7 cellular contexts compared by ENCODE assay signal in the genomic region with DNA sequence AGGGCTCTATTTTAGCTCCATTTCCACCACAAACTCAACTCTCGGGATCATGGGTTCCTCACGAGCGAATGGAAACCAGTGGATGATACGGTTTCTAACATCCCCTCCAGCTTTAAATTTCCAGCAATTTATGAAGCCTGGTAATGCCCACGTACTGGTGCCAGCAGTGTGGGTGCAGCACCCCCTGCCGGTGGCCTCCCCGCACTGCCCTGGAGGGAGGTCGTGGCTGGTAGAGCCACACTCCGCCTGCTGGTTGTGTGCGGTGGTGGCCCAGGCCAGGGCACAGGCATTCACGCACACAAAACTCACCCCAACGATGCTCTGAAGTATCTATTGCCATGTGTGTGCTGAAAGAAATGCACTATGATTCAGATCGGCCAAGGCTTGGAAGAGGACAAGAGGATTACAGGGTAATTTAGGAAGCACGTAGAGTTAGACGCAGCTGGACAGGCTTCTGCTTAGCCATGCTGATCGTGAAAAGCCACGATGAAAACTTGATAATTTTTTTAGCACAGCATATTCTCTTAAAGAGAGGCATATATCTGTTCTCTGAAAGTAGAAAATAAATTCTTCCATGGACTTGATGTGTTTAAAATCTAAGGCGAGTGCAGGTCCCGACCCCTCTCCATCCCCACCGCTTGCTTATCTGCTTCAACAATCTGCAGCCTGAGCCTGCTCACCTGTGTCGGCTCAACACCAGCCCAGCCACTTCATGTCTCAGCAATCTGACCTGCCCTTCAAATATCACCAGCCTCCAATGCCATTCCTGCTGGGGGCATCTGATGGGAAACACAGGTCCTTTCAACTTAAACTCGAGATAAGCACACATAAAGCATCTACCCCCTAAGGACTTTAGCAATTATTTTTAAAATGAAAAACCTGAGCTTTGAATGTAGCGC. TPM values are rescaled to one million over a fixed set of nuclear protein-coding genes. Genes with fewer than 3 reads are reported as not detected.
DNase-seq lines count a peak whose midpoint lies in the region; ATAC-seq lines count a peak whose summit lies in the region.

No MANE protein-coding gene starts in this region.

- no peak overlapping the region for H3K4me3 Mint-ChIP-seq in activated CD8-positive, alpha-beta T cell treated with anti-CD3 and anti-CD28 coated beads, Interleukin-2, amount 10 ng/mL, durations not matched to agents 7 days and 5 days
- H3K4me3 Mint-ChIP-seq in naive B cell, result no peak overlapping the region

- CTCF ChIA-PET in activated CD8-positive, alpha-beta T cell treated with anti-CD3 and anti-CD28 coated beads, Interleukin-2, amount 10 ng/mL, durations not matched to agents 7 days and 5 days (lab: Charles Lee), result interaction anchor here (0.6 to 3.9 kb wide), 33 partner anchors 9 to 385 kb away, joined by 3 to 61 read pairs (median 3); partner anchors contain the start of gene SCD5

- H3K36me3 Mint-ChIP-seq in activated CD8-positive, alpha-beta T cell treated with anti-CD3 and anti-CD28 coated beads, Interleukin-2, amount 10 ng/mL, durations not matched to agents 7 days and 5 days (ENCODE audit: low read depth), result no peaks in the 10 kb centered on the region
- H3K36me3 Mint-ChIP-seq in naive B cell, result no peaks in the 10 kb centered on the region

- POLR2A ChIA-PET in activated CD8-positive, alpha-beta T cell treated with anti-CD3 and anti-CD28 coated beads, Interleukin-2, amount 10 ng/mL, durations not matched to agents 7 days and 5 days (lab: Charles Lee), result no interaction called here

- peaks cover 3% of the 10 kb centered on the region for H3K27me3 Mint-ChIP-seq in activated CD8-positive, alpha-beta T cell treated with anti-CD3 and anti-CD28 coated beads, Interleukin-2, amount 10 ng/mL, durations not matched to agents 7 days and 5 days (ENCODE audit: low read depth)
- H3K27me3 Mint-ChIP-seq in naive B cell, result no peaks in the 10 kb centered on the region

- ATAC-seq in GM18502 (IDR thresholded peaks at IDR 0.05; ENCODE audit: poor library complexity, unreplicated experiment), result peak; percentile 100
- ATAC-seq in HG02610 (IDR thresholded peaks at IDR 0.05; ENCODE audit: unreplicated experiment), result peak; percentile 99
- peak; percentile 100 for ATAC-seq in activated CD8-positive, alpha-beta T cell treated with anti-CD3 and anti-CD28 coated beads, Interleukin-2, amount 10 ng/mL, durations not matched to agents 7 days and 5 days
- peak; percentile 54 to 75 for ATAC-seq in naive B cell (ENCODE audit: low read depth in 2 of 2)

- H3K9me3 Mint-ChIP-seq in activated CD8-positive, alpha-beta T cell treated with anti-CD3 and anti-CD28 coated beads, Interleukin-2, amount 10 ng/mL, durations not matched to agents 7 days and 5 days (ENCODE audit: insufficient read depth), result no peaks in the 10 kb centered on the region
- peaks cover 0 to 2% (median 0%) of the 10 kb centered on the region in 7 donors for H3K9me3 Mint-ChIP-seq in naive B cell

- DNase-seq in NCI-H1930 (lab: John Stamatoyannopoulos, UW) (peak; percentile 7 to 58), epidermal melanocyte (ENCODE audit: insufficient read length, low spot score) (peak; percentile 72), naive B cell (peak; percentile 28)
- DNase-seq in activated CD8-positive, alpha-beta T cell treated with anti-CD3 and anti-CD28 coated beads, Interleukin-2, amount 10 ng/mL, durations not matched to agents 7 days and 5 days, result peak; percentile 82
- peak; percentile 6 for DNase-seq in stimulated activated naive CD4-positive, alpha-beta T cell treated with Interleukin-2 at 50 U/mL for 16 hours (lab: John Stamatoyannopoulos, UW)

- no peaks in the 10 kb centered on the region for H3K4me1 Mint-ChIP-seq in activated CD8-positive, alpha-beta T cell treated with anti-CD3 and anti-CD28 coated beads, Interleukin-2, amount 10 ng/mL, durations not matched to agents 7 days and 5 days (ENCODE audit: low read depth)
- no peaks in the 10 kb centered on the region for H3K4me1 Mint-ChIP-seq in naive B cell

- no peak overlapping the region for H3K27ac Mint-ChIP-seq in activated CD8-positive, alpha-beta T cell treated with anti-CD3 and anti-CD28 coated beads, Interleukin-2, amount 10 ng/mL, durations not matched to agents 7 days and 5 days
- H3K27ac Mint-ChIP-seq in naive B cell, result peak overlapping the region in 2 of 6 donors; percentile 76 to 86

RNA-seq across cellular contexts. Expression of gene SCD5, which starts 59.1 kb away (rescaled TPM):
- 1 to 10 TPM; 2.9 to 3.1 TPM for total RNA-seq in activated CD8-positive, alpha-beta T cell treated with anti-CD3 and anti-CD28 coated beads, Interleukin-2, amount 10 ng/mL, durations not matched to agents 7 days and 5 days
- polyA plus RNA-seq in naive B cell (ENCODE audit: low read depth in 6 of 6), result under 1 TPM in 3 of 6 donors, not detected in 3; 0.09 to 0.15 (median 0.10) TPM

Comparison
In these comparisons a context has a peak if more than half of its experiments do, and no peak if none do; other contexts are left out.
1. Peak in every context shown above with its lines: DNase-seq and ATAC-seq.
2. DNase-seq: peak in every context shown above with its lines; median percentile 82 in activated CD8-positive, alpha-beta T cell treated with anti-CD3 and anti-CD28 coated beads, Interleukin-2, amount 10 ng/mL, durations not matched to agents 7 days and 5 days; 72 in epidermal melanocyte; 32 in NCI-H1930; 28 in naive B cell; 6 in stimulated activated naive CD4-positive, alpha-beta T cell treated with Interleukin-2 at 50 U/mL for 16 hours.